14 cellular contexts compared by ENCODE assay signal in genomic region chr12:9792961-9793617, GRCh38. TPM values are rescaled to one million over a fixed set of nuclear protein-coding genes. Genes with fewer than 3 reads are reported as not detected.
A peak's percentile ranks its signal among the peaks of the same experiment; 100 is the strongest.
DNase-seq lines count a peak whose midpoint lies in the region; ATAC-seq, FAIRE-seq and TF ChIP-seq lines count a peak whose summit lies in the region.
"Had no signal": no experiment of that assay in that cellular context is flagged by ENCODE, and none has a peak within 500 bp of the region (broad histone marks: within the 10 kb centered on the region; RNA-seq: fewer than 3 reads in every experiment).

No MANE protein-coding gene starts in this region.

- H4K20me1 ChIP-seq in PC-3 (ENCODE audit: low read length) (no peaks in the 10 kb centered on the region), K562 (replicated peaks; ENCODE audit: control insufficient read depth, insufficient read depth, low read length) (no peaks in the 10 kb centered on the region)

- H2AFZ ChIP-seq in PC-3 (ENCODE audit: low read length): no peak overlapping the region
- H2AFZ ChIP-seq in K562 (ENCODE audit: low read depth, low read length): peak overlapping the region; percentile 92

- H3K36me3 ChIP-seq in PC-3 (ENCODE audit: low read depth, low read length): no peaks in the 10 kb centered on the region
- no peaks in the 10 kb centered on the region for H3K36me3 ChIP-seq in K562 (ENCODE audit: control insufficient read depth, insufficient read depth, low read length)

- H3K9ac ChIP-seq in PC-3 (ENCODE audit: low read length) (no peak overlapping the region), K562 (ENCODE audit: insufficient read depth in 1 of 2, low read depth in 2 of 2, low read length in 2 of 2) (peak overlapping the region in 1 of 2 experiments; percentile 75; a peak in 2 of 4 replicates)
- H3K9ac ChIP-seq: KMS-11 had no signal

- TF ChIP-seq EP300 in K562 (IDR thresholded peaks at IDR 0.05; ENCODE audit: low read length): no peak

- peak overlapping the region; percentile 68 for H3K4me3 Mint-ChIP-seq in activated T-cell treated with anti-CD3 and anti-CD28 coated beads, Interleukin-2, amount 50 U/mL, for 24 hours
- H3K4me3 Mint-ChIP-seq in stimulated activated effector memory CD8-positive, alpha-beta T cell treated with anti-CD3 and anti-CD28 coated beads, Interleukin-12 subunit alpha, Interleukin-12 subunit beta, amount 100 ng/mL, for 72 hours: peak overlapping the region; percentile 63
- H3K4me3 Mint-ChIP-seq: mesothelial cell of epicardium, WTC11 had no signal

- no peak for TF ChIP-seq POLR2A in K562 (conservative IDR thresholded peaks at IDR 0.05)

- intact Hi-C loops in PC-3 (cut with micrococcal nuclease) (loop anchor here (2.0 kb wide), 1 partner anchor 18 kb away; no protein-coding TSS in a partner anchor), K562 (cut with micrococcal nuclease) (no loop called here)

- POLR2A ChIA-PET in PC-3 (lab: Charles Lee; ENCODE audit: unreplicated experiment): no interaction called here
- POLR2A ChIA-PET in K562 (lab: Yijun Ruan, JAX): no interaction called here

- H3K4me2 ChIP-seq in PC-3 (ENCODE audit: low read length): peak overlapping the region; percentile 75
- no peak overlapping the region for H3K4me2 ChIP-seq in K562 (ENCODE audit: insufficient read depth, low read length)
- H3K4me2 ChIP-seq: KMS-11 had no signal

- no peaks in the 10 kb centered on the region for H3K27me3 Mint-ChIP-seq in activated T-cell treated with anti-CD3 and anti-CD28 coated beads, Interleukin-2, amount 50 U/mL, for 24 hours
- H3K27me3 Mint-ChIP-seq: progenitor cell of endocrine pancreas had no signal

- H3K9me3 Mint-ChIP-seq in activated T-cell treated with anti-CD3 and anti-CD28 coated beads, Interleukin-2, amount 50 U/mL, for 24 hours: peaks cover 10% of the 10 kb centered on the region
- peaks cover 6% of the 10 kb centered on the region for H3K9me3 Mint-ChIP-seq in stimulated activated effector memory CD8-positive, alpha-beta T cell treated with anti-CD3 and anti-CD28 coated beads, Interleukin-12 subunit alpha, Interleukin-12 subunit beta, amount 100 ng/mL, for 72 hours

- H3K9me2 ChIP-seq in PC-3 (replicated peaks; ENCODE audit: low read length): no peaks in the 10 kb centered on the region

- ATAC-seq in PC-3 (peak; percentile 83), K562 (no peak)
- peak; percentile 60 for ATAC-seq in stimulated activated effector memory CD8-positive, alpha-beta T cell treated with anti-CD3 and anti-CD28 coated beads, Interleukin-12 subunit alpha, Interleukin-12 subunit beta, amount 100 ng/mL, for 72 hours
- ATAC-seq: WTC11 had no signal

- DNase-seq in activated T-cell treated with anti-CD3 and anti-CD28 coated beads, Interleukin-2, amount 50 U/mL, for 24 hours: no peak
- no peak for DNase-seq in activated T-cell treated with anti-CD3 and anti-CD28 coated beads, Interleukin-2, amount 50 U/mL, for 48 hours
- DNase-seq in PC-3 (peak; percentile 84), K562 (ENCODE audit: extremely low read depth in 1 of 4, low spot score in 3 of 4) (peak in 2 of 4 experiments; percentile 10 to 22), islet precursor cell (no peak), NCI-H1105 treated with DMSO at 0.1 percent for 48 hours (lab: John Stamatoyannopoulos, UW) (no peak), T1000 (lab: John Stamatoyannopoulos, UW) (no peak)
- DNase-seq in stimulated activated effector memory CD8-positive, alpha-beta T cell treated with anti-CD3 and anti-CD28 coated beads, Interleukin-12 subunit alpha, Interleukin-12 subunit beta, amount 100 ng/mL, for 72 hours (ENCODE audit: low spot score in 2 of 2): no peak
- DNase-seq: stimulated activated CD4-positive, alpha-beta T cell treated with anti-CD3 and anti-CD28 coated beads, Interleukin-4, amount 100 ng/mL, for 4 hours; substantia nigra had no signal

- peak overlapping the region; percentile 96 for H3K27ac Mint-ChIP-seq in activated T-cell treated with anti-CD3 and anti-CD28 coated beads, Interleukin-2, amount 50 U/mL, for 24 hours
- peak overlapping the region; percentile 78 for H3K27ac Mint-ChIP-seq in stimulated activated effector memory CD8-positive, alpha-beta T cell treated with anti-CD3 and anti-CD28 coated beads, Interleukin-12 subunit alpha, Interleukin-12 subunit beta, amount 100 ng/mL, for 72 hours
- H3K27ac Mint-ChIP-seq: mesothelial cell of epicardium, progenitor cell of endocrine pancreas, WTC11 had no signal

- TF ChIP-seq RAD21 in K562 (CRISPR knock-in tag; conservative IDR thresholded peaks at IDR 0.05 in 1 of 2, IDR thresholded peaks at IDR 0.05 in 1 of 2): no peak

- H3K9me1 ChIP-seq in K562 (ENCODE audit: control insufficient read depth, insufficient read depth, low read length): no peaks in the 10 kb centered on the region

- BruUV-seq in PC-3 (replicated peaks; lab: Mats Ljungman, UMichigan) (no TSS peak), K562 (replicated peaks; lab: Mats Ljungman, UMichigan) (no TSS peak)

- H3K4me1 Mint-ChIP-seq in activated T-cell treated with anti-CD3 and anti-CD28 coated beads, Interleukin-2, amount 50 U/mL, for 24 hours (ENCODE audit: low read depth): peaks cover 81% of the 10 kb centered on the region
- peaks cover 48% of the 10 kb centered on the region for H3K4me1 Mint-ChIP-seq in stimulated activated effector memory CD8-positive, alpha-beta T cell treated with anti-CD3 and anti-CD28 coated beads, Interleukin-12 subunit alpha, Interleukin-12 subunit beta, amount 100 ng/mL, for 72 hours

- CTCF ChIA-PET in PC-3 (lab: Charles Lee) (no interaction called here), K562 (lab: Yijun Ruan, JAX; ENCODE audit: low intra/inter-chr PET ratio) (no interaction called here)

- H3K4me1 ChIP-seq in PC-3 (ENCODE audit: insufficient read depth, low read length): peaks cover 40% of the 10 kb centered on the region
- H3K4me1 ChIP-seq in K562 (replicated peaks in 1 of 2; ENCODE audit: control insufficient read depth in 2 of 2, insufficient read depth in 2 of 2, low read length in 2 of 2): peaks cover 0 to 17% of the 10 kb centered on the region in 2 experiments; a peak in 2 of 5 replicates

- H3K27ac ChIP-seq in PC-3 (ENCODE audit: low read length) (peak overlapping the region; percentile 74), K562 (ENCODE audit: extremely low read depth, low read depth, low read length) (peak overlapping the region; percentile 80; the same call in 1 of the 3 replicates)
- H3K27ac ChIP-seq: KMS-11 had no signal

- TF ChIP-seq CTCF in PC-3 (conservative IDR thresholded peaks at IDR 0.05; ENCODE audit: low read depth, low read length) (no peak), K562 (IDR thresholded peaks at IDR 0.05 in 2 of 3, conservative IDR thresholded peaks at IDR 0.05 in 1 of 3; ENCODE audit: insufficient read depth in 2 of 3, low read depth in 1 of 3, low read length in 3 of 3) (no peak)

- H3K36me3 Mint-ChIP-seq in activated T-cell treated with anti-CD3 and anti-CD28 coated beads, Interleukin-2, amount 50 U/mL, for 24 hours (ENCODE audit: low read depth): no peaks in the 10 kb centered on the region
- peaks cover 17% of the 10 kb centered on the region for H3K36me3 Mint-ChIP-seq in stimulated activated effector memory CD8-positive, alpha-beta T cell treated with anti-CD3 and anti-CD28 coated beads, Interleukin-12 subunit alpha, Interleukin-12 subunit beta, amount 100 ng/mL, for 72 hours
- H3K36me3 Mint-ChIP-seq: mesothelial cell of epicardium had no signal

- FAIRE-seq in K562 (lab: Jason Lieb, UNC): peak; percentile 29

- H3K79me2 ChIP-seq in PC-3 (ENCODE audit: low read length): no peaks in the 10 kb centered on the region
- H3K79me2 ChIP-seq in K562 (ENCODE audit: control insufficient read depth, insufficient read depth, low read length): peaks cover 3% of the 10 kb centered on the region; the same call in 1 of the 3 replicates

- H3K27me3 ChIP-seq in PC-3 (ENCODE audit: low read length) (no peaks in the 10 kb centered on the region), K562 (ENCODE audit: control insufficient read depth in 2 of 2, insufficient read depth in 2 of 2, low read length in 2 of 2) (no peaks in the 10 kb centered on the region)

- H3K4me3 ChIP-seq in PC-3 (ENCODE audit: low read length) (peak overlapping the region; percentile 11; the same call in 1 of the 2 replicates), K562 (no peak overlapping the region)

- H3K9me3 ChIP-seq in PC-3 (ENCODE audit: low read length) (no peaks in the 10 kb centered on the region), K562 (replicated peaks; ENCODE audit: control insufficient read depth, insufficient read depth, low read depth, low read length) (no peaks in the 10 kb centered on the region; the same call in 1 of the 2 replicates)

- 21% methylated on average over 2 of the region's 2 CpGs for WGBS in K562 (ENCODE audit: insufficient coverage, low coverage, missing lambda C conversion rate)

- H3F3A ChIP-seq in PC-3 (ENCODE audit: low read length, unreplicated experiment): no peaks in the 10 kb centered on the region

- in situ Hi-C loops in K562 (cut with MboI): no loop called here

RNA-seq across cellular contexts. Expression of gene CD69, which starts 32.4 kb away (rescaled TPM):
- 0.75 TPM in 1 of 2 replicates, not detected in the other for total RNA-seq in PC-3 (2014; rRNA removed)
- total RNA-seq in K562 (2011; cell fraction: chromatin; rRNA removed; ENCODE audit: low replicate concordance): 70.8 and 196 TPM in 2 replicates
- total RNA-seq in K562 (2011; cell fraction: nucleolus; rRNA removed): 41.4 and 48.8 TPM in 2 replicates
- 83.1 and 113 TPM in 2 replicates for total RNA-seq in K562 (2011; cell fraction: nucleoplasm; rRNA removed)
- total RNA-seq in K562 (2014; rRNA removed): 28.0 and 30.1 TPM in 2 replicates
- total RNA-seq in K562 (2014; rRNA removed; fragmentation: Illumina TruSeq; extraction: Trizol): 68.9 and 77.6 TPM in 2 replicates
- 8.8 and 11.7 TPM in 2 replicates for total RNA-seq in K562 (2015; rRNA removed; fragmentation: Illumina TruSeq; extraction: Trizol)
- 38.3 and 45.9 TPM in 2 replicates for total RNA-seq in K562 (2021)
- 57.1 and 76.4 TPM in 2 replicates for polyA plus RNA-seq in K562 (2011; rRNA removed)
- 10.3 and 25.7 TPM in 2 replicates for polyA plus RNA-seq in K562 (2011; cell fraction: cytosol; rRNA removed)
- 47.5 and 89.0 TPM in 2 replicates for polyA plus RNA-seq in K562 (2011; cell fraction: nucleus; rRNA removed)
- 43.7 and 113 TPM in 2 replicates for polyA plus RNA-seq in K562 (2012)
- 38.7 and 54.4 TPM in 2 replicates for polyA plus RNA-seq in K562 (2014; fragmentation: Illumina TruSeq; extraction: Trizol)
- polyA plus RNA-seq in K562 (2014; fragmentation: Nextera tagmentation; extraction: Ambion mirVana): 100 to 1,000 TPM; 160 to 243 TPM
- 52.2 and 66.0 TPM in 2 replicates for polyA plus RNA-seq in K562 (2014; rRNA removed)
- polyA minus RNA-seq in K562 (2011; rRNA and poly(A)+ RNA removed): 92.1 and 154 TPM in 2 replicates
- 13.4 and 19.7 TPM in 2 replicates for polyA minus RNA-seq in K562 (2011; cell fraction: cytosol; rRNA and poly(A)+ RNA removed)
- polyA minus RNA-seq in K562 (2011; cell fraction: nucleus; rRNA and poly(A)+ RNA removed): 86.0 and 194 TPM in 2 replicates
- total RNA-seq: progenitor cell of endocrine pancreas had no signal

RNA-seq across cellular contexts. Expression of gene KLRF1, which starts 34.2 kb away (rescaled TPM):
- total RNA-seq in PC-3 (2014; rRNA removed) (not detected in 2 replicates), K562 (2014; rRNA removed) (0.24 and 0.77 TPM in 2 replicates), K562 (2014; rRNA removed; fragmentation: Illumina TruSeq; extraction: Trizol) (0.99 and 1.1 TPM in 2 replicates), K562 (2015; rRNA removed; fragmentation: Illumina TruSeq; extraction: Trizol) (0.90 and 1.1 TPM in 2 replicates), K562 (2021) (0.72 and 1.3 TPM in 2 replicates)
- total RNA-seq in K562 (2011; cell fraction: chromatin; rRNA removed; ENCODE audit: low replicate concordance): 0.42 and 1.4 TPM in 2 replicates
- 0.53 TPM in 1 of 2 replicates, not detected in the other for total RNA-seq in K562 (2011; cell fraction: nucleolus; rRNA removed)
- total RNA-seq in K562 (2011; cell fraction: nucleoplasm; rRNA removed): 2.4 TPM in 1 of 2 replicates, not detected in the other
- polyA plus RNA-seq in K562 (2011; rRNA removed) (1.1 and 1.3 TPM in 2 replicates), K562 (2014; fragmentation: Illumina TruSeq; extraction: Trizol) (1.00 and 1.3 TPM in 2 replicates), K562 (2014; fragmentation: Nextera tagmentation; extraction: Ambion mirVana) (under 1 TPM; 0.48 to 0.53 TPM), K562 (2014; rRNA removed) (1.8 and 2.1 TPM in 2 replicates)
- polyA plus RNA-seq in K562 (2011; cell fraction: cytosol; rRNA removed): 0.71 TPM in 1 of 2 replicates, not detected in the other
- polyA plus RNA-seq in K562 (2011; cell fraction: nucleus; rRNA removed): 0.55 and 2.5 TPM in 2 replicates
- 1.0 and 1.1 TPM in 2 replicates for polyA plus RNA-seq in K562 (2012)
- polyA minus RNA-seq in K562 (2011; rRNA and poly(A)+ RNA removed): 0.21 and 0.36 TPM in 2 replicates
- polyA minus RNA-seq in K562 (2011; cell fraction: cytosol; rRNA and poly(A)+ RNA removed): not detected in 2 replicates
- 0.78 TPM in 1 of 2 replicates, not detected in the other for polyA minus RNA-seq in K562 (2011; cell fraction: nucleus; rRNA and poly(A)+ RNA removed)
- total RNA-seq: mesothelial cell of epicardium, progenitor cell of endocrine pancreas, WTC11 had no signal
